33 cellular contexts compared by ENCODE assay signal in genomic region chr9:121790841-121791240, GRCh38.
"Had no signal": no experiment of that assay in that cellular context is flagged by ENCODE, and none has a peak within 500 bp of the region (broad histone marks: within the 10 kb centered on the region; RNA-seq: fewer than 3 reads in every experiment).

No MANE protein-coding gene starts in this region.

- ATAC-seq: activated naive CD4-positive, alpha-beta T cell treated with anti-CD3 and anti-CD28 coated beads, Interleukin-2, amount 50 U/mL, for 72 hours; activated naive CD8-positive, alpha-beta T cell treated with anti-CD3 and anti-CD28 coated beads, Interleukin-2, amount 50 U/mL, for 24 hours; activated T-cell treated with anti-CD3 and anti-CD28 coated beads, Interleukin-2, amount 50 U/mL, for 4 hours; activated T-cell treated with anti-CD3 and anti-CD28 coated beads, Interleukin-2, amount 50 U/mL, for 72 hours; activated T-helper 17 cell treated with anti-CD3 and anti-CD28 coated beads, Interleukin-2, amount 50 U/mL, for 72 hours; body of pancreas had no signal

- H3K27me3 ChIP-seq: adrenal gland, ascending aorta, body of pancreas, brain microvascular endothelial cell, breast epithelium, cardiac muscle cell had no signal

- H3K36me3 ChIP-seq: adrenal gland, ascending aorta, brain microvascular endothelial cell, breast epithelium, cardiac muscle cell had no signal

- H3K4me1 ChIP-seq: adrenal gland, ascending aorta, body of pancreas, breast epithelium had no signal

- H3K27ac ChIP-seq: adrenal gland, ascending aorta, body of pancreas, brain microvascular endothelial cell, breast epithelium, cardiac muscle cell had no signal

- DNase-seq: activated effector memory CD4-positive, alpha-beta T cell treated with anti-CD3 and anti-CD28 coated beads, Interleukin-2, amount 50 U/mL, for 16 hours; activated effector memory CD4-positive, alpha-beta T cell treated with Interleukin-2 at 50 U/mL for 16 hours; activated gamma-delta T cell; activated gamma-delta T cell treated with Interleukin-2 at 50 U/mL for 16 hours; activated naive CD4-positive, alpha-beta T cell; activated naive CD4-positive, alpha-beta T cell treated with anti-CD3 and anti-CD28 coated beads for 36 hours; activated naive CD4-positive, alpha-beta T cell treated with anti-CD3 and anti-CD28 coated beads, Interleukin-2, amount 10 ng/mL, durations not matched to agents 7 days and 5 days; activated naive CD4-positive, alpha-beta T cell treated with anti-CD3 and anti-CD28 coated beads, Interleukin-2, amount 50 U/mL, for 16 hours; activated naive CD4-positive, alpha-beta T cell treated with Interleukin-2 at 50 U/mL for 16 hours; activated naive CD8-positive, alpha-beta T cell treated with anti-CD3 and anti-CD28 coated beads for 36 hours; activated naive CD8-positive, alpha-beta T cell treated with anti-CD3 and anti-CD28 coated beads, Interleukin-2, amount 10 ng/mL, durations not matched to agents 7 days and 5 days; activated naive CD8-positive, alpha-beta T cell treated with anti-CD3 and anti-CD28 coated beads, Interleukin-2, amount 50 U/mL, for 24 hours; activated T-cell treated with anti-CD3 and anti-CD28 coated beads, Interleukin-2, amount 50 U/mL, for 24 hours; activated T-cell treated with anti-CD3 and anti-CD28 coated beads, Interleukin-2, amount 50 U/mL, for 4 hours; activated T-cell treated with anti-CD3 and anti-CD28 coated beads, Interleukin-2, amount 50 U/mL, for 48 hours; activated T-cell treated with anti-CD3 and anti-CD28 coated beads, Interleukin-2, amount 50 U/mL, for 72 hours; adrenal gland; amniotic stem cell; amygdala; anterior cingulate cortex; aorta; body of pancreas; brain microvascular endothelial cell; caudate nucleus; central memory CD4-positive, alpha-beta T cell; cerebellar nuclear complex had no signal

- H3K4me3 ChIP-seq: adrenal gland, ascending aorta, body of pancreas, breast epithelium, cardiac muscle cell had no signal

- FAIRE-seq: astrocyte, bronchial epithelial cell had no signal

- H3K9me3 ChIP-seq: adrenal gland, ascending aorta, body of pancreas, breast epithelium had no signal
